In the genomic region with DNA sequence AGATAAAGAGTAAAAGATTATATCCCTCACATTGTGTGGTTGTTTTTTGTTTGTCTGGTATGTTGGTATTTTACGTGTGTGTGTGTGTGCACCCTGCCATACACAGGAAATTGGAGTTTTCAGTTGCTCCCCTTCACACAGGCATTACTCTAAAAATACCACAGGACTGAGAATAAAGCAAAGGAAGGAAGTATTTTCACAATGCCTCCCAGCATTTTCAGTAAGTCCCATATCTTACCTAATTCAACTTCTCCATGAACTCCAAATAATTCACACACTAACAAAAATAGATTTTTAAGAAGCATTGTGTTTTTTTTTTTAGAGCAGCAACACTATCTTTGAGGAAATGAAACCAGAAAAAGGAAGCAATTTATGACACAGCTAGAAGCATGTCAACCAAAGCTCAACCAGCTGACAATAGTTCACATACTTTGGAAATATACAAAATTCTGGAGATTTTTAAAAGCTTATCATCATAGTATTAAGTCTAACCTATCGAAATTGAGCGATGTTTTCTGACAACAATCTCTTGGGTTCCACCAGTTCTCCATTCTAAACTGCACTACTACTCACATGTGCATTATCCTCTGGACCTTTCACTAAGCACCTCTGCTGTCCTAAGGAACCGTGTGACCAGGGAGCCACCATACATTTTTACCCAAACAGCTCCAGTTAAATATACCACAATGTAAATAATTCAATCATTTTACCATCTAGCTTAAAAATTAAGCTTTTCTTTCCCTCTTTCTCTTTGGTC, we compare ENCODE assay signal across 8 cellular contexts. TPM values are rescaled to one million over a fixed set of nuclear protein-coding genes. Genes with fewer than 3 reads are reported as not detected.
DNase-seq lines count a peak whose midpoint lies in the region; ATAC-seq and TF ChIP-seq lines count a peak whose summit lies in the region.

No MANE protein-coding gene starts in this region.

- no peak for TF ChIP-seq CTCF in KMS-11 (conservative IDR thresholded peaks at IDR 0.05; ENCODE audit: low read depth, low read length)

- peak; percentile 37 for ATAC-seq in GM19467 (IDR thresholded peaks at IDR 0.05; ENCODE audit: unreplicated experiment)

- peaks cover 13% of the 10 kb centered on the region; the same call in 1 of the 2 replicates for H4K20me1 ChIP-seq in KMS-11 (ENCODE audit: insufficient read depth)

- no peaks in the 10 kb centered on the region for H3K27me3 ChIP-seq in CD8-positive, alpha-beta memory T cell (ENCODE audit: insufficient read depth, low read length, poor library complexity, severe bottlenecking)
- H3K27me3 ChIP-seq in KMS-11 (ENCODE audit: insufficient read depth, low read depth) (no peaks in the 10 kb centered on the region), mucosa of rectum (ENCODE audit: control insufficient read depth in 2 of 2, insufficient read depth in 2 of 2, low read length in 2 of 2) (no peaks in the 10 kb centered on the region)

- H3K4me1 ChIP-seq in CD8-positive, alpha-beta memory T cell (ENCODE audit: insufficient read depth, low read length), result peaks cover 46% of the 10 kb centered on the region
- H3K4me1 ChIP-seq in KMS-11 (ENCODE audit: low read depth, poor library complexity, severe bottlenecking), result peaks cover 72% of the 10 kb centered on the region
- peaks cover 17 to 18% of the 10 kb centered on the region in 2 donors for H3K4me1 ChIP-seq in mucosa of rectum (ENCODE audit: control insufficient read depth in 2 of 2, insufficient read depth in 2 of 2, low read length in 2 of 2)

- no peaks in the 10 kb centered on the region for H3K9me3 ChIP-seq in CD8-positive, alpha-beta memory T cell (ENCODE audit: low read length)
- H3K9me3 ChIP-seq in mucosa of rectum (ENCODE audit: control insufficient read depth in 2 of 2, low read length in 2 of 2), result no peaks in the 10 kb centered on the region

- peaks cover 94% of the 10 kb centered on the region for H3K79me2 ChIP-seq in KMS-11 (ENCODE audit: insufficient read depth, low read depth)

- no peaks in the 10 kb centered on the region for H3K36me3 ChIP-seq in CD8-positive, alpha-beta memory T cell (ENCODE audit: insufficient read depth, low read length)
- H3K36me3 ChIP-seq in KMS-11 (ENCODE audit: insufficient read depth) (no peaks in the 10 kb centered on the region; the same call in 1 of the 2 replicates), mucosa of rectum (ENCODE audit: control insufficient read depth in 2 of 2, insufficient read depth in 2 of 2, low read length in 2 of 2) (no peaks in the 10 kb centered on the region)

- H3K9ac ChIP-seq in KMS-11 (peak overlapping the region; percentile 97), mucosa of rectum (ENCODE audit: low read depth in 1 of 2, low read length in 2 of 2) (peak overlapping the region; percentile 57 to 98)

- no peak overlapping the region for H2AFZ ChIP-seq in KMS-11 (ENCODE audit: low read depth)

- H3K4me1 Mint-ChIP-seq in CD8-positive, alpha-beta memory T cell, result peaks cover 62 to 76% (median 71%) of the 10 kb centered on the region in 3 donors

- POLR2A ChIA-PET in CD8-positive, alpha-beta memory T cell (lab: Charles Lee), result interaction anchor here (0.6 to 3.9 kb wide), 5 partner anchors 9 to 1237 kb away, joined by 4 to 59 read pairs (median 6); partner anchors contain the start of genes MAP3K7, PNRC1 and RNGTT

- peak overlapping the region; percentile 75 for H3K4me2 ChIP-seq in KMS-11

- no peak overlapping the region for H3K27ac ChIP-seq in CD8-positive, alpha-beta memory T cell (ENCODE audit: low read depth, low read length)
- peak overlapping the region; percentile 87 for H3K27ac ChIP-seq in KMS-11
- H3K27ac ChIP-seq in mucosa of rectum (ENCODE audit: low read depth in 2 of 2, low read length in 2 of 2), result peak overlapping the region; percentile 62 to 99

- peak overlapping the region; percentile 47 for H3K4me3 ChIP-seq in CD8-positive, alpha-beta memory T cell (ENCODE audit: low read length)
- H3K4me3 ChIP-seq in KMS-11 (IDR thresholded peaks at IDR 0.05; ENCODE audit: insufficient read depth, low read depth, low read length) (no peak overlapping the region), mucosa of rectum (ENCODE audit: low read length in 2 of 2) (peak overlapping the region; percentile 97 to 99)

- peak overlapping the region; percentile 92 to 99 (median 95) for H3K4me3 Mint-ChIP-seq in CD8-positive, alpha-beta memory T cell

- no peaks in the 10 kb centered on the region for H3K27me3 Mint-ChIP-seq in CD8-positive, alpha-beta memory T cell

- CTCF ChIA-PET in CD8-positive, alpha-beta memory T cell (lab: Charles Lee), result interaction anchor here (1.3 to 5.3 kb wide), 11 partner anchors 8 to 367 kb away, joined by 3 to 41 read pairs (median 5); partner anchors contain the start of gene PNRC1

- no peaks in the 10 kb centered on the region for H3K9me3 Mint-ChIP-seq in CD8-positive, alpha-beta memory T cell

- peak in 1 of 5 donors; percentile 34 for DNase-seq in CD8-positive, alpha-beta memory T cell
- DNase-seq in astrocyte of the hippocampus (ENCODE audit: low read depth, low spot score), result peak; percentile 51
- no peak for DNase-seq in cerebellar nuclear complex (lab: John Stamatoyannopoulos, UW)
- no peak for DNase-seq in amniotic stem cell (lab: John Stamatoyannopoulos, UW)
- DNase-seq in COLO668 (lab: John Stamatoyannopoulos, UW; ENCODE audit: unreplicated experiment), result no peak

- peak overlapping the region; percentile 85 to 98 (median 96) for H3K27ac Mint-ChIP-seq in CD8-positive, alpha-beta memory T cell

- H3K36me3 Mint-ChIP-seq in CD8-positive, alpha-beta memory T cell, result peaks cover 0 to 6% (median 0%) of the 10 kb centered on the region in 3 donors

RNA-seq across cellular contexts. Expression of gene UBE2J1, which starts 2.1 kb away (rescaled TPM):
- 10 to 100 TPM; 27.1 to 27.2 TPM for total RNA-seq in CD8-positive, alpha-beta memory T cell
- 36.0 TPM for polyA plus RNA-seq in CD8-positive, alpha-beta memory T cell

RNA-seq across cellular contexts. Expression of gene GABRR2, which starts 35.4 kb away (rescaled TPM):
- under 1 TPM; 0.20 to 0.24 TPM for total RNA-seq in CD8-positive, alpha-beta memory T cell
- 0.16 TPM for polyA plus RNA-seq in CD8-positive, alpha-beta memory T cell
